24 cellular contexts compared by ENCODE assay signal in genomic region chr1:205988585-205988995, GRCh38. TPM values are rescaled to one million over a fixed set of nuclear protein-coding genes. Genes with fewer than 3 reads are reported as not detected.
"Had no signal": no experiment of that assay in that cellular context is flagged by ENCODE, and none has a peak within 500 bp of the region (broad histone marks: within the 10 kb centered on the region; RNA-seq: fewer than 3 reads in every experiment).

No MANE protein-coding gene starts in this region.

- H3K27me3 ChIP-seq: tibial artery had no signal

- H3K9me3 ChIP-seq: tibial artery had no signal

- H3K36me3 Mint-ChIP-seq: brain had no signal

- H3K4me3 Mint-ChIP-seq: activated CD8-positive, alpha-beta T cell treated with anti-CD3 and anti-CD28 coated beads for 36 hours; activated T-helper 17 cell treated with anti-CD3 and anti-CD28 coated beads, Interleukin-2, amount 50 U/mL, for 72 hours; brain; nephron had no signal

- H3K4me1 Mint-ChIP-seq: activated T-helper 17 cell treated with anti-CD3 and anti-CD28 coated beads, Interleukin-2, amount 50 U/mL, for 72 hours had no signal

- DNase-seq: activated CD4-positive, alpha-beta T cell treated with anti-CD3 and anti-CD28 coated beads for 48 hours; activated CD8-positive, alpha-beta T cell treated with anti-CD3 and anti-CD28 coated beads for 36 hours; activated naive CD4-positive, alpha-beta T cell treated with Interleukin-2 at 50 U/mL for 16 hours; activated T-cell treated with anti-CD3 and anti-CD28 coated beads, Interleukin-2, amount 50 U/mL, for 1 hour; anterior cingulate cortex; central memory CD4-positive, alpha-beta T cell; left colon; midbrain; occipital lobe; retina; stimulated activated CD4-positive, alpha-beta T cell treated with anti-CD3 and anti-CD28 coated beads, Interleukin-2, amount 100 ng/mL, for 24 hours; stimulated activated naive CD8-positive, alpha-beta T cell treated with anti-CD3 and anti-CD28 coated beads, Interleukin-15, Interleukin-2, amounts not matched to agents 100 U/mL and 50 U/mL, for 24 hours; substantia nigra; tibial artery had no signal

- H3K4me3 ChIP-seq: tibial artery had no signal

- H3K27ac Mint-ChIP-seq: activated CD8-positive, alpha-beta T cell treated with anti-CD3 and anti-CD28 coated beads for 36 hours; nephron had no signal

- H3K9me3 Mint-ChIP-seq: activated CD8-positive, alpha-beta T cell treated with anti-CD3 and anti-CD28 coated beads for 36 hours; activated T-helper 17 cell treated with anti-CD3 and anti-CD28 coated beads, Interleukin-2, amount 50 U/mL, for 72 hours; brain; nephron had no signal

- FAIRE-seq: colon, endometrium, frontal cortex, urothelium cell line had no signal

- H3K27ac ChIP-seq: tibial artery had no signal

- ATAC-seq: activated CD8-positive, alpha-beta T cell treated with anti-CD3 and anti-CD28 coated beads for 36 hours; activated T-helper 17 cell treated with anti-CD3 and anti-CD28 coated beads, Interleukin-2, amount 50 U/mL, for 72 hours; left colon; stimulated activated naive CD8-positive, alpha-beta T cell treated with anti-CD3 and anti-CD28 coated beads, Interleukin-15, Interleukin-2, amounts not matched to agents 100 U/mL and 50 U/mL, for 24 hours had no signal

RNA-seq across cellular contexts. Expression of gene RAB7B, which starts 14.6 kb away (rescaled TPM):
- total RNA-seq: activated CD8-positive, alpha-beta T cell treated with anti-CD3 and anti-CD28 coated beads for 36 hours; activated T-helper 17 cell treated with anti-CD3 and anti-CD28 coated beads, Interleukin-2, amount 50 U/mL, for 72 hours; lung microvascular endothelial cell; T-helper 2 cell treated with Interferon-gamma antibody and Interleukin-4, amounts not matched to agents 100 ng/mL and 5 ng/mL, for 36 hours had no signal

RNA-seq across cellular contexts. Expression of gene CTSE, which starts 35.1 kb away (rescaled TPM):
- total RNA-seq: activated CD8-positive, alpha-beta T cell treated with anti-CD3 and anti-CD28 coated beads for 36 hours; activated T-helper 17 cell treated with anti-CD3 and anti-CD28 coated beads, Interleukin-2, amount 50 U/mL, for 72 hours; frontal cortex; lung microvascular endothelial cell; occipital lobe; T-helper 2 cell treated with Interferon-gamma antibody and Interleukin-4, amounts not matched to agents 100 ng/mL and 5 ng/mL, for 36 hours had no signal

RNA-seq across cellular contexts. Expression of gene SLC26A9, which starts 45.3 kb away (rescaled TPM):
- total RNA-seq: activated CD8-positive, alpha-beta T cell treated with anti-CD3 and anti-CD28 coated beads for 36 hours; activated T-helper 17 cell treated with anti-CD3 and anti-CD28 coated beads, Interleukin-2, amount 50 U/mL, for 72 hours; frontal cortex; left colon; lung microvascular endothelial cell; occipital lobe; skeletal muscle tissue; T-helper 2 cell treated with Interferon-gamma antibody and Interleukin-4, amounts not matched to agents 100 ng/mL and 5 ng/mL, for 36 hours had no signal
